Comparison of ENCODE assay signal across 24 cellular contexts in genomic region chr4:88276952-88277710, GRCh38. TPM values are rescaled to one million over a fixed set of nuclear protein-coding genes. Genes with fewer than 3 reads are reported as not detected.
DNase-seq lines count a peak whose midpoint lies in the region; ATAC-seq, FAIRE-seq and TF ChIP-seq lines count a peak whose summit lies in the region.
"Had no signal": no experiment of that assay in that cellular context is flagged by ENCODE, and none has a peak within 500 bp of the region (broad histone marks: within the 10 kb centered on the region; RNA-seq: fewer than 3 reads in every experiment).

No MANE protein-coding gene starts in this region.

- peak; percentile 93 for FAIRE-seq in H1 (lab: Jason Lieb, UNC)
- FAIRE-seq: A549, K562 had no signal

- TF ChIP-seq POLR2A in H1 (IDR thresholded peaks at IDR 0.05; ENCODE audit: control extremely low read depth in 1 of 2, low read depth in 2 of 2, low read length in 2 of 2): no peak

- H4K91ac ChIP-seq in H1 (replicated peaks; ENCODE audit: insufficient read length, low read length): no peak overlapping the region

- no peak for TF ChIP-seq CTCF in H1 (IDR thresholded peaks at IDR 0.05; ENCODE audit: control extremely low read depth in 1 of 3, insufficient read depth in 1 of 3, low read depth in 1 of 3, low read length in 3 of 3)

- H3K9me3 ChIP-seq in Karpas-422 (ENCODE audit: low read length) (no peaks in the 10 kb centered on the region), H1 (ENCODE audit: insufficient read depth in 2 of 2, low read depth in 1 of 2, low read length in 1 of 2) (peaks cover 20% of the 10 kb centered on the region in 2 experiments)
- H3K9me3 ChIP-seq: A549, colonic mucosa, transverse colon had no signal

- no peaks in the 10 kb centered on the region for H3K9me3 Mint-ChIP-seq in activated CD8-positive, alpha-beta memory T cell treated with anti-CD3 and anti-CD28 coated beads, Interleukin-2, amount 10 ng/mL, durations not matched to agents 7 days and 5 days (ENCODE audit: low read depth)
- H3K9me3 Mint-ChIP-seq in stimulated activated memory B cell treated with anti-CD40 and anti-IgM and Interleukin-4, amounts not matched to agents 10 μg/mL and 1 μg/mL and 100 μg/mL, for 72 hours: peaks cover 3% of the 10 kb centered on the region
- H3K9me3 Mint-ChIP-seq: activated CD4-positive, alpha-beta memory T cell treated with anti-CD3 and anti-CD28 coated beads for 36 hours; activated T-helper 17 cell treated with anti-CD3 and anti-CD28 coated beads, Interleukin-2, amount 50 U/mL, for 72 hours; CD4-positive, alpha-beta memory T cell had no signal

- no peak overlapping the region for H3K4me3 Mint-ChIP-seq in activated CD8-positive, alpha-beta memory T cell treated with anti-CD3 and anti-CD28 coated beads, Interleukin-2, amount 10 ng/mL, durations not matched to agents 7 days and 5 days
- H3K4me3 Mint-ChIP-seq in stimulated activated memory B cell treated with anti-CD40 and anti-IgM and Interleukin-4, amounts not matched to agents 10 μg/mL and 1 μg/mL and 100 μg/mL, for 72 hours: peak overlapping the region; percentile 12
- H3K4me3 Mint-ChIP-seq: activated CD4-positive, alpha-beta memory T cell treated with anti-CD3 and anti-CD28 coated beads for 36 hours; activated T-helper 17 cell treated with anti-CD3 and anti-CD28 coated beads, Interleukin-2, amount 50 U/mL, for 72 hours had no signal

- H3K18ac ChIP-seq in H1 (ENCODE audit: extremely low read depth, low read length): no peak overlapping the region

- H3K36me3 Mint-ChIP-seq in activated CD8-positive, alpha-beta memory T cell treated with anti-CD3 and anti-CD28 coated beads, Interleukin-2, amount 10 ng/mL, durations not matched to agents 7 days and 5 days: peaks cover 75% of the 10 kb centered on the region
- peaks cover 44% of the 10 kb centered on the region for H3K36me3 Mint-ChIP-seq in stimulated activated memory B cell treated with anti-CD40 and anti-IgM and Interleukin-4, amounts not matched to agents 10 μg/mL and 1 μg/mL and 100 μg/mL, for 72 hours

- no peaks in the 10 kb centered on the region for H3K23me2 ChIP-seq in H1 (ENCODE audit: low read depth, low read length)

- H2AFZ ChIP-seq in Karpas-422 (ENCODE audit: low read length) (no peak overlapping the region), H1 (ENCODE audit: low read length) (no peak overlapping the region)

- H4K20me1 ChIP-seq in Karpas-422 (ENCODE audit: insufficient read depth, low read depth, low read length) (peaks cover 12% of the 10 kb centered on the region), H1 (replicated peaks in 1 of 2; ENCODE audit: control insufficient read depth in 1 of 2, insufficient read depth in 2 of 2, low read length in 2 of 2) (no peaks in the 10 kb centered on the region)

- no peak overlapping the region for H3K23ac ChIP-seq in H1 (ENCODE audit: insufficient read length)

- 88% methylated on average over 8 of the region's 8 CpGs; no CpG with 5 or more reads in 1 of the 2 experiments for WGBS in H1 (ENCODE audit: extremely low coverage in 1 of 2, insufficient coverage in 1 of 2, insufficient read length in 1 of 2, insufficient replicate concordance in 2 of 2, low coverage in 1 of 2, low lambda C conversion rate in 2 of 2, missing lambda C conversion rate in 1 of 2), 2 experiments

- no peak overlapping the region for H3K4ac ChIP-seq in H1 (replicated peaks; ENCODE audit: insufficient read length, low read depth, low read length)

- H3K4me1 ChIP-seq in Karpas-422 (ENCODE audit: low read length) (peaks cover 85% of the 10 kb centered on the region), H1 (replicated peaks in 1 of 4; ENCODE audit: control insufficient read depth in 3 of 4, insufficient read depth in 4 of 4, low read length in 3 of 4) (no peaks in the 10 kb centered on the region)

- H3K27me3 ChIP-seq in Karpas-422 (ENCODE audit: low read length): no peaks in the 10 kb centered on the region
- H3K27me3 ChIP-seq in H1 (replicated peaks in 1 of 4; ENCODE audit: control insufficient read depth in 3 of 4, extremely low read depth in 1 of 4, insufficient read depth in 3 of 4, low read length in 3 of 4): no peaks in the 10 kb centered on the region; a peak in 1 of 7 replicates
- H3K27me3 ChIP-seq: colonic mucosa, SJCRH30, transverse colon had no signal

- H3K27ac Mint-ChIP-seq in activated CD8-positive, alpha-beta memory T cell treated with anti-CD3 and anti-CD28 coated beads, Interleukin-2, amount 10 ng/mL, durations not matched to agents 7 days and 5 days: peak overlapping the region; percentile 57
- peak overlapping the region; percentile 70 for H3K27ac Mint-ChIP-seq in stimulated activated memory B cell treated with anti-CD40 and anti-IgM and Interleukin-4, amounts not matched to agents 10 μg/mL and 1 μg/mL and 100 μg/mL, for 72 hours
- H3K27ac Mint-ChIP-seq: activated CD4-positive, alpha-beta memory T cell treated with anti-CD3 and anti-CD28 coated beads for 36 hours; activated T-helper 17 cell treated with anti-CD3 and anti-CD28 coated beads, Interleukin-2, amount 50 U/mL, for 72 hours had no signal

- POLR2A ChIA-PET in H1 (lab: Charles Lee; ENCODE audit: partially characterized antibody): no interaction called here

- H3K27ac ChIP-seq in Karpas-422 (ENCODE audit: low read length) (peak overlapping the region; percentile 97), H1 (ENCODE audit: low read depth, low read length) (no peak overlapping the region)
- H3K27ac ChIP-seq: A549, colonic mucosa, epithelial cell of prostate, SJCRH30, transverse colon had no signal

- no peak overlapping the region for H3K56ac ChIP-seq in H1 (replicated peaks; ENCODE audit: insufficient read length, low read depth, low read length)

- no peak overlapping the region for H2BK15ac ChIP-seq in H1 (ENCODE audit: low read length)

- CTCF ChIA-PET in activated CD8-positive, alpha-beta memory T cell treated with anti-CD3 and anti-CD28 coated beads, Interleukin-2, amount 10 ng/mL, durations not matched to agents 7 days and 5 days (lab: Charles Lee): interaction anchor here (1.8 kb wide), 1 partner anchor 20 kb away, joined by 6 read pairs; no protein-coding TSS in a partner anchor
- CTCF ChIA-PET in H1 (lab: Charles Lee; ENCODE audit: partially characterized antibody): no interaction called here

- H3K27me3 Mint-ChIP-seq in activated CD8-positive, alpha-beta memory T cell treated with anti-CD3 and anti-CD28 coated beads, Interleukin-2, amount 10 ng/mL, durations not matched to agents 7 days and 5 days: no peaks in the 10 kb centered on the region
- H3K27me3 Mint-ChIP-seq in stimulated activated memory B cell treated with anti-CD40 and anti-IgM and Interleukin-4, amounts not matched to agents 10 μg/mL and 1 μg/mL and 100 μg/mL, for 72 hours: no peaks in the 10 kb centered on the region
- H3K27me3 Mint-ChIP-seq: activated CD4-positive, alpha-beta memory T cell treated with anti-CD3 and anti-CD28 coated beads for 36 hours; activated T-helper 17 cell treated with anti-CD3 and anti-CD28 coated beads, Interleukin-2, amount 50 U/mL, for 72 hours; CD4-positive, alpha-beta memory T cell had no signal

- peaks cover 82% of the 10 kb centered on the region for H3K79me2 ChIP-seq in Karpas-422 (ENCODE audit: low read length)
- H3K79me2 ChIP-seq in H1 (ENCODE audit: control insufficient read depth in 1 of 2, insufficient read depth in 2 of 2, low read length in 2 of 2): no peaks in the 10 kb centered on the region

- no peak for DNase-seq in activated CD8-positive, alpha-beta memory T cell treated with anti-CD3 and anti-CD28 coated beads, Interleukin-2, amount 10 ng/mL, durations not matched to agents 7 days and 5 days
- DNase-seq in activated CD8-positive, alpha-beta memory T cell treated with anti-CD3 and anti-CD28 coated beads, Interleukin-2, amount 50 U/mL, for 48 hours: no peak
- DNase-seq in Karpas-422 (no peak), H1 (ENCODE audit: low read depth in 1 of 2, low spot score in 2 of 2) (no peak), cerebellar cortex (ENCODE audit: low spot score) (no peak), NCI-H2227 (lab: John Stamatoyannopoulos, UW; ENCODE audit: unreplicated experiment) (no peak)
- DNase-seq: activated CD4-positive, alpha-beta memory T cell treated with anti-CD3 and anti-CD28 coated beads for 36 hours; aorta; CD4-positive, alpha-beta memory T cell; colonic mucosa; mesenchymal stem cell; NCI-H1436 treated with DMSO at 0.1 percent for 48 hours; NCI-H446 treated with DMSO at 0.1 percent for 48 hours; nucleus accumbens; SJCRH30; stimulated activated CD4-positive, alpha-beta T cell treated with anti-CD3 and anti-CD28 coated beads, Interleukin-4, amount 100 ng/mL, for 1 hour; stimulated activated CD8-positive, alpha-beta memory T cell treated with anti-CD3 and anti-CD28 coated beads, Interleukin-4, amount 100 ng/mL, for 48 hours; transverse colon had no signal

- H3K79me1 ChIP-seq in H1 (ENCODE audit: low read depth, low read length): no peaks in the 10 kb centered on the region

- H3K36me3 ChIP-seq in Karpas-422 (ENCODE audit: insufficient read depth, low read length): peaks cover 31% of the 10 kb centered on the region
- H3K36me3 ChIP-seq in H1 (ENCODE audit: control insufficient read depth in 2 of 4, insufficient read depth in 4 of 4, low read length in 3 of 4): peaks cover 0 to 22% (median 4%) of the 10 kb centered on the region in 4 experiments; a peak in 4 of 8 replicates
- H3K36me3 ChIP-seq: colonic mucosa had no signal

- no peak overlapping the region for H4K8ac ChIP-seq in H1 (ENCODE audit: extremely low read depth, insufficient read depth, low read length)

- peak overlapping the region; percentile 13; the same call in 1 of the 2 replicates for H3K9ac ChIP-seq in Karpas-422 (ENCODE audit: low read length)
- no peak overlapping the region for H3K9ac ChIP-seq in H1 (replicated peaks in 1 of 4; ENCODE audit: extremely low read depth in 1 of 4, low read depth in 3 of 4, low read length in 3 of 4)

- H3K4me2 ChIP-seq in Karpas-422 (ENCODE audit: low read depth, low read length, poor library complexity, severe bottlenecking) (peak overlapping the region; percentile 94), H1 (ENCODE audit: insufficient read depth in 1 of 2, low read depth in 2 of 2, low read length in 2 of 2) (no peak overlapping the region)

- H2AK5ac ChIP-seq in H1 (ENCODE audit: low read depth, low read length): no peak overlapping the region

- no peak overlapping the region for H4K5ac ChIP-seq in H1 (ENCODE audit: insufficient read length, low read depth, low read length)

- peaks cover 59% of the 10 kb centered on the region for H3K4me1 Mint-ChIP-seq in activated CD8-positive, alpha-beta memory T cell treated with anti-CD3 and anti-CD28 coated beads, Interleukin-2, amount 10 ng/mL, durations not matched to agents 7 days and 5 days
- peaks cover 71% of the 10 kb centered on the region for H3K4me1 Mint-ChIP-seq in stimulated activated memory B cell treated with anti-CD40 and anti-IgM and Interleukin-4, amounts not matched to agents 10 μg/mL and 1 μg/mL and 100 μg/mL, for 72 hours

- H2BK120ac ChIP-seq in H1 (replicated peaks; ENCODE audit: low read depth, low read length): no peak overlapping the region

- no peak for TF ChIP-seq RAD21 in H1 (IDR thresholded peaks at IDR 0.05 in 1 of 2, conservative IDR thresholded peaks at IDR 0.05 in 1 of 2; ENCODE audit: low read depth in 2 of 2, low read length in 2 of 2)

- no peak for TF ChIP-seq EP300 in H1 (IDR thresholded peaks at IDR 0.05; ENCODE audit: borderline replicate concordance in 1 of 2, low read depth in 2 of 2, low read length in 2 of 2)

- H2BK20ac ChIP-seq in H1 (ENCODE audit: low read length): no peak overlapping the region

- H2BK12ac ChIP-seq in H1 (ENCODE audit: low read depth, low read length): no peak overlapping the region

- no peak overlapping the region for H3K14ac ChIP-seq in H1 (ENCODE audit: insufficient read length)

- H2BK5ac ChIP-seq in H1 (ENCODE audit: low read depth, low read length): no peak overlapping the region

- H3K4me3 ChIP-seq in Karpas-422 (ENCODE audit: low read length): peak overlapping the region; percentile 23
- no peak overlapping the region for H3K4me3 ChIP-seq in H1 (ENCODE audit: extremely low read depth in 1 of 4, insufficient read depth in 2 of 4, low read depth in 3 of 4, low read length in 4 of 4)
- H3K4me3 ChIP-seq: A549, colonic mucosa, K562, SJCRH30, transverse colon had no signal

- ATAC-seq in activated CD8-positive, alpha-beta memory T cell treated with anti-CD3 and anti-CD28 coated beads, Interleukin-2, amount 10 ng/mL, durations not matched to agents 7 days and 5 days: no peak
- no peak for ATAC-seq in stimulated activated memory B cell treated with anti-CD40 and anti-IgM and Interleukin-4, amounts not matched to agents 10 μg/mL and 1 μg/mL and 100 μg/mL, for 72 hours
- ATAC-seq in GM21367 (IDR thresholded peaks at IDR 0.05; ENCODE audit: unreplicated experiment): no peak
- ATAC-seq: A549; activated T-helper 17 cell treated with anti-CD3 and anti-CD28 coated beads, Interleukin-2, amount 50 U/mL, for 72 hours; K562 had no signal

- no peaks in the 10 kb centered on the region for H3K9me2 ChIP-seq in Karpas-422 (replicated peaks; ENCODE audit: insufficient read depth, low read length)

RNA-seq across cellular contexts. Expression of gene PPM1K, which starts 7.2 kb away (rescaled TPM):
- 100 to 1,000 TPM in 1 of 2 experiments, 10 to 100 TPM in 1; 76.8 to 125 TPM for total RNA-seq in activated CD8-positive, alpha-beta memory T cell treated with anti-CD3 and anti-CD28 coated beads, Interleukin-2, amount 10 ng/mL, durations not matched to agents 7 days and 5 days
- 117 and 134 TPM in 2 replicates for total RNA-seq in Karpas-422 (2014; rRNA removed; shearing (Covaris generic); ENCODE audit: low replicate concordance)
- 10.7 and 12.0 TPM in 2 replicates for total RNA-seq in H1 (2021; fragmentation: NEBNext Ultra II Directional; extraction: Animal tissue kit (Norgen Biotek cat#: 25700))
- 4.2 and 4.3 TPM in 2 replicates for polyA plus RNA-seq in H1 (2011; rRNA removed)
- polyA plus RNA-seq in H1 (2011; cell fraction: cytosol; rRNA removed): 5.5 TPM
- polyA plus RNA-seq in H1 (2011; cell fraction: nucleus; rRNA removed): 8.9 TPM
- 4.9 to 8.0 TPM (median 6.2 TPM) in 4 replicates for polyA plus RNA-seq in H1 (2012, experiment 1 of 2)
- 0.49 TPM for polyA plus RNA-seq in H1 (2012, experiment 2 of 2)
- 5.5 TPM for polyA plus RNA-seq in H1 (2013, experiment 1 of 2)
- polyA plus RNA-seq in H1 (2013, experiment 2 of 2): 4.8 TPM
- polyA minus RNA-seq in H1 (2011; rRNA and poly(A)+ RNA removed): 12.8 and 29.7 TPM in 2 replicates
- 9.1 TPM for polyA minus RNA-seq in H1 (2011; cell fraction: cytosol; rRNA and poly(A)+ RNA removed)
- polyA minus RNA-seq in H1 (2011; cell fraction: nucleus; rRNA and poly(A)+ RNA removed): 19.3 TPM
